ENCODE assay signal across 1 cellular context in genomic region chr13:51478418-51479198, GRCh38.
TF ChIP-seq lines count a peak whose summit lies in the region.

No MANE protein-coding gene starts in this region.

TF ChIP-seq in HepG2, 621 proteins besides CTCF, POLR2A, EP300 and RAD21 (continued from another document and continues in another):
- TF ChIP-seq ARID5B (CRISPR knock-in tag; IDR thresholded peaks at IDR 0.05): peak; percentile 71
- no peak for TF ChIP-seq ZNF850 (CRISPR knock-in tag; conservative IDR thresholded peaks at IDR 0.05)
- no peak for TF ChIP-seq FOXP1 (IDR thresholded peaks at IDR 0.05)
- peak; percentile 24; the same call in 1 of the 2 replicates for TF ChIP-seq FOXP1 (CRISPR knock-in tag; IDR thresholded peaks at IDR 0.05)
- no peak for TF ChIP-seq DDIT3 (CRISPR knock-in tag; IDR thresholded peaks at IDR 0.05)
- TF ChIP-seq TCF7 (IDR thresholded peaks at IDR 0.05; ENCODE audit: low read depth): peak; percentile 33; the same call in 1 of the 2 replicates
- no peak; the same call in 1 of the 2 replicates for TF ChIP-seq SAP130 (CRISPR knock-in tag; IDR thresholded peaks at IDR 0.05; ENCODE audit: low read depth)
- no peak for TF ChIP-seq ZNF343 (CRISPR knock-in tag; IDR thresholded peaks at IDR 0.05)
- TF ChIP-seq MLXIP (CRISPR knock-in tag; IDR thresholded peaks at IDR 0.05; ENCODE audit: borderline replicate concordance): no peak
- TF ChIP-seq TEF (CRISPR knock-in tag; IDR thresholded peaks at IDR 0.05): peak; percentile 92
- peak; percentile 21; the same call in 1 of the 2 replicates for TF ChIP-seq TBX2 (CRISPR knock-in tag; IDR thresholded peaks at IDR 0.05; ENCODE audit: borderline replicate concordance)
- no peak for TF ChIP-seq ZIK1 (CRISPR knock-in tag; IDR thresholded peaks at IDR 0.05; ENCODE audit: borderline replicate concordance, low read depth)
- TF ChIP-seq POGZ (CRISPR knock-in tag; IDR thresholded peaks at IDR 0.05): 0 out of 2 replicates have a peak, but pooled peaks have one; percentile 13
- TF ChIP-seq CEBPG (CRISPR knock-in tag; IDR thresholded peaks at IDR 0.05): 0 out of 2 replicates have a peak, but pooled peaks have one; percentile 24
- TF ChIP-seq ZFP36L2 (CRISPR knock-in tag; IDR thresholded peaks at IDR 0.05): no peak
- TF ChIP-seq PLSCR1 (CRISPR knock-in tag; IDR thresholded peaks at IDR 0.05; ENCODE audit: borderline replicate concordance): no peak
- no peak for TF ChIP-seq JARID2 (CRISPR knock-in tag; IDR thresholded peaks at IDR 0.05; ENCODE audit: insufficient replicate concordance)
- TF ChIP-seq ZNF878 (CRISPR knock-in tag; IDR thresholded peaks at IDR 0.05): no peak
- TF ChIP-seq SMARCC2 (IDR thresholded peaks at IDR 0.05): no peak
- no peak for TF ChIP-seq ONECUT2 (CRISPR knock-in tag; IDR thresholded peaks at IDR 0.05)
- TF ChIP-seq HNF4G (IDR thresholded peaks at IDR 0.05; ENCODE audit: borderline replicate concordance, low read depth, low read length): no peak
- 0 out of 2 replicates have a peak, but pooled peaks have one; percentile 43 for TF ChIP-seq HNF4G (CRISPR knock-in tag; IDR thresholded peaks at IDR 0.05; ENCODE audit: borderline replicate concordance, low read depth)
- TF ChIP-seq ZNF34 (CRISPR knock-in tag; IDR thresholded peaks at IDR 0.05; ENCODE audit: borderline replicate concordance): no peak
- no peak for TF ChIP-seq ZFP90 (CRISPR knock-in tag; IDR thresholded peaks at IDR 0.05; ENCODE audit: borderline replicate concordance)
- no peak for TF ChIP-seq ZC3H13 (CRISPR knock-in tag; IDR thresholded peaks at IDR 0.05)
- TF ChIP-seq ZNF761 (CRISPR knock-in tag; conservative IDR thresholded peaks at IDR 0.05): no peak
- TF ChIP-seq CEBPB (IDR thresholded peaks at IDR 0.05; ENCODE audit: borderline replicate concordance, low read depth, low read length): no peak
- no peak for TF ChIP-seq MLX (CRISPR knock-in tag; IDR thresholded peaks at IDR 0.05)
- no peak for TF ChIP-seq ZBTB7B (CRISPR knock-in tag; IDR thresholded peaks at IDR 0.05)
- 0 out of 2 replicates have a peak, but pooled peaks have one; percentile 17 for TF ChIP-seq KLF6 (CRISPR knock-in tag; IDR thresholded peaks at IDR 0.05)
- no peak for TF ChIP-seq AKNA (CRISPR knock-in tag; IDR thresholded peaks at IDR 0.05; ENCODE audit: borderline replicate concordance)
- TF ChIP-seq RFXAP (CRISPR knock-in tag; IDR thresholded peaks at IDR 0.05; ENCODE audit: borderline replicate concordance): no peak
- no peak for TF ChIP-seq ZNF451 (CRISPR knock-in tag; IDR thresholded peaks at IDR 0.05)
- TF ChIP-seq ZNF550 (CRISPR knock-in tag; IDR thresholded peaks at IDR 0.05; ENCODE audit: borderline replicate concordance): no peak
- no peak for TF ChIP-seq NRL (CRISPR knock-in tag; IDR thresholded peaks at IDR 0.05; ENCODE audit: borderline replicate concordance)
- no peak for TF ChIP-seq PPARG (CRISPR knock-in tag; conservative IDR thresholded peaks at IDR 0.05)
- no peak for TF ChIP-seq GTF3A (CRISPR knock-in tag; conservative IDR thresholded peaks at IDR 0.05)
- TF ChIP-seq ARID4A (CRISPR knock-in tag; IDR thresholded peaks at IDR 0.05; ENCODE audit: borderline replicate concordance): peak; percentile 25; the same call in 1 of the 2 replicates
